8 cellular contexts compared by ENCODE assay signal in the genomic region with DNA sequence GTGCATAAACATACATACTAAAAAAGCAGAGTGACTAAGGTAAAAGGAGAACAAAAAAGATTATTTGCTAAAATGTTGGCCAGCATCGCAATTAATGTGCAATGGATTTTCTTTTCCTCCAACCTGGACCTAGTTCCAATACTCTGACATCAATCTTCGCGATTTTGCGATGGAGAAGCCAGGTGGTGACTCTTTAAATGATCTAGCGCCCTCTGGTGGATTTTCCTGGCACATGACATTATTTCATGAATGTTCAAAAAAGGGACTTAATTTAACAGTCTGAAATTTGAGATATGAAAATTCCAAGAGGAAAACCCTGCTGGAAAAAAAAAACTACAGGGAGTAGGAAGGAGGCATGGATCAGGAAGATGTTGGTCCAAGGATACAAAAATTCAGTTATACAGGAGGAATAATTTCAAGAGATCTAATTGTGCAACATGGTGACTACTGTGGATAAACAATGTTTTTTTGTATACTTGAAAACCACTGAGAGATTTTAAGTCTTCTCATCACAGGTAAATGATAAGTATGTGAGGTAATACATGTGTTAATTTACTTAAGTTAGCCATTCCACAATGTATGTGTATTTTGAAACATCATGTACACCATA. TPM values are rescaled to one million over a fixed set of nuclear protein-coding genes. Genes with fewer than 3 reads are reported as not detected.
DNase-seq lines count a peak whose midpoint lies in the region; ATAC-seq, FAIRE-seq and TF ChIP-seq lines count a peak whose summit lies in the region.

No MANE protein-coding gene starts in this region.

- WGBS in GM12878 (ENCODE audit: insufficient coverage, insufficient replicate concordance, low lambda C conversion rate, missing lambda C conversion rate) = 1% methylated on average over 5 of the region's 5 CpGs

- POLR2A ChIA-PET in GM12878 (lab: Charles Lee) = interaction anchor here (0.6 to 3.2 kb wide), 3 partner anchors 11 to 139 kb away, joined by 3 to 13 read pairs (median 4); no protein-coding TSS in a partner anchor

- no peak overlapping the region for H2AFZ ChIP-seq in MM.1S (ENCODE audit: low read length)
- no peak overlapping the region for H2AFZ ChIP-seq in GM12878 (ENCODE audit: control insufficient read depth, low read depth, low read length)

- peak overlapping the region; percentile 61; the same call in 1 of the 2 replicates for H3K4me2 ChIP-seq in MM.1S (ENCODE audit: low read depth, low read length)
- no peak overlapping the region for H3K4me2 ChIP-seq in GM12878 (ENCODE audit: control insufficient read depth, insufficient read depth)

- SMC1A ChIA-PET in GM12878 (lab: Charles Lee; ENCODE audit: uncharacterized antibody, unreplicated experiment) = interaction anchor here (0.6 to 13.9 kb wide), 59 partner anchors 8 to 475 kb away, joined by 3 to 291 read pairs (median 5); no protein-coding TSS in a partner anchor

- no peaks in the 10 kb centered on the region for H3K79me2 ChIP-seq in MM.1S (ENCODE audit: low read length)
- no peaks in the 10 kb centered on the region for H3K79me2 ChIP-seq in GM12878 (ENCODE audit: control insufficient read depth, insufficient read depth, low read length)

- H3K36me3 ChIP-seq in MM.1S (replicated peaks; ENCODE audit: insufficient read depth, low read length) (no peaks in the 10 kb centered on the region), GM12878 (ENCODE audit: control insufficient read depth in 2 of 2, insufficient read depth in 2 of 2, low read length in 1 of 2) (no peaks in the 10 kb centered on the region)

- TF ChIP-seq RAD21 in GM12878 (IDR thresholded peaks at IDR 0.05; ENCODE audit: insufficient read depth, low read depth, low read length) = peak; percentile 92

- no peak for TF ChIP-seq EP300 in GM12878 (IDR thresholded peaks at IDR 0.05; ENCODE audit: borderline replicate concordance in 1 of 2, control insufficient read depth in 1 of 2, low read depth in 2 of 2, low read length in 2 of 2)

- intact Hi-C loops in GM12878 (cut with micrococcal nuclease; ENCODE audit: unreplicated experiment) = loop anchor here (1.0 to 5.0 kb wide), 3 partner anchors 150 to 391 kb away; no protein-coding TSS in a partner anchor

- no peaks in the 10 kb centered on the region for H3K9me2 ChIP-seq in MM.1S (replicated peaks; ENCODE audit: insufficient read depth, low read length)

- H3K27ac ChIP-seq in MM.1S (ENCODE audit: low read length) (no peak overlapping the region), GM12878 (ENCODE audit: control insufficient read depth, insufficient read depth) (no peak overlapping the region)

- H3K9ac ChIP-seq in MM.1S (ENCODE audit: low read length) = no peak overlapping the region
- no peak overlapping the region for H3K9ac ChIP-seq in GM12878 (ENCODE audit: control insufficient read depth, insufficient read depth, low read length)

- H3K9me3 ChIP-seq in MM.1S (replicated peaks; ENCODE audit: insufficient read depth, low read length) (no peaks in the 10 kb centered on the region), GM12878 (replicated peaks; ENCODE audit: control insufficient read depth, insufficient read depth, low read length) (no peaks in the 10 kb centered on the region; the same call in 2 of the 3 replicates)

- H3K27me3 ChIP-seq in MM.1S (replicated peaks; ENCODE audit: insufficient read depth, low read length) (peaks cover 24% of the 10 kb centered on the region), GM12878 (replicated peaks in 1 of 2; ENCODE audit: control insufficient read depth in 2 of 2, insufficient read depth in 2 of 2, low read length in 1 of 2) (no peaks in the 10 kb centered on the region; a peak in 1 of 4 replicates)

- peak; percentile 96 for FAIRE-seq in GM12878 (lab: Jason Lieb, UNC)

- no TSS peak for BruUV-seq in GM12878 (replicated peaks; lab: Mats Ljungman, UMichigan)

- H4K20me1 ChIP-seq in MM.1S (ENCODE audit: insufficient read depth, low read length) (no peaks in the 10 kb centered on the region), GM12878 (ENCODE audit: control insufficient read depth, insufficient read depth) (no peaks in the 10 kb centered on the region)

- in situ Hi-C loops in SK-MEL-5 (cut with HindIII; ENCODE audit: low pct_unique_long_range_greater_than_20kb, low sequenced_read_pairs) = no loop called here
- in situ Hi-C loops in GM12878 (cut with MboI) = loop anchor here (5.0 kb wide), 3 partner anchors 250 to 475 kb away; no protein-coding TSS in a partner anchor

- H3K4me1 ChIP-seq in MM.1S (ENCODE audit: low read length) = peaks cover 12% of the 10 kb centered on the region; the same call in 1 of the 2 replicates
- 0 out of 2 replicates have a peak, but pooled peaks cover 2% of the 10 kb centered on the region for H3K4me1 ChIP-seq in GM12878 (ENCODE audit: control insufficient read depth, insufficient read depth, low read length)

- CTCF ChIA-PET in GM12878 (lab: Yijun Ruan, JAX) = interaction anchor here (0.6 to 21.5 kb wide), 69 partner anchors 7 to 474 kb away, joined by 3 to 532 read pairs (median 5); no protein-coding TSS in a partner anchor

- peak; percentile 25 for DNase-seq in NK-92 treated with Interleukin-12 subunit alpha and Interleukin-12 subunit beta, amount 100 ng/mL, for 24 hours (lab: John Stamatoyannopoulos, UW)
- no peak for DNase-seq in NK-92 (lab: John Stamatoyannopoulos, UW; ENCODE audit: unreplicated experiment)
- peak; percentile 79 for DNase-seq in MM.1S
- peak; percentile 77 for DNase-seq in SK-MEL-5 (ENCODE audit: low read depth, low spot score)
- no peak for DNase-seq in GM12878 (ENCODE audit: low read depth, low spot score)
- peak in 27 of 51 donors; percentile 4 to 78 (median 41) for DNase-seq in hypothalamus (lab: John Stamatoyannopoulos, UW)
- DNase-seq in stimulated activated CD4-positive, alpha-beta T cell treated with anti-CD3 and anti-CD28 coated beads, Interleukin-12 subunit alpha, Interleukin-12 subunit beta, amount 100 ng/mL, for 48 hours (ENCODE audit: low read depth in 2 of 3, low spot score in 1 of 3) = peak; percentile 10 to 58 (median 24)

- H3F3A ChIP-seq in MM.1S (ENCODE audit: insufficient read depth, low read length) = no peaks in the 10 kb centered on the region

- ATAC-seq in GM12878 (peak; percentile 27), GM18873 (IDR thresholded peaks at IDR 0.05; ENCODE audit: low FRiP score, unreplicated experiment) (no peak)

- H3K4me3 ChIP-seq in MM.1S (ENCODE audit: low read length) = peak overlapping the region; percentile 17
- no peak overlapping the region for H3K4me3 ChIP-seq in GM12878

- RAD21 ChIA-PET in GM12878 (lab: Charles Lee; ENCODE audit: unreplicated experiment) = interaction anchor here (0.7 to 16.4 kb wide), 43 partner anchors 11 to 478 kb away, joined by 3 to 290 read pairs (median 5); no protein-coding TSS in a partner anchor

- peak; percentile 83 for TF ChIP-seq CTCF in MM.1S (IDR thresholded peaks at IDR 0.05; ENCODE audit: low read length)
- TF ChIP-seq CTCF in GM12878 (IDR thresholded peaks at IDR 0.05 in 2 of 3, conservative IDR thresholded peaks at IDR 0.05 in 1 of 3; ENCODE audit: control insufficient read depth in 2 of 3, extremely low read depth in 1 of 3, insufficient read depth in 1 of 3, low read depth in 3 of 3, low read length in 3 of 3) = peak; percentile 58 to 81 (median 72); a peak in 5 of 6 replicates

- TF ChIP-seq POLR2A in GM12878 (IDR thresholded peaks at IDR 0.05; ENCODE audit: low read depth, low read length) = no peak

TF ChIP-seq in GM12878, 131 proteins besides CTCF, POLR2A, EP300 and RAD21 (continues in another document):
- TF ChIP-seq KLF5 (IDR thresholded peaks at IDR 0.05; ENCODE audit: partially characterized antibody) (no peak), EED (IDR thresholded peaks at IDR 0.05; ENCODE audit: low read depth) (no peak), MAX (IDR thresholded peaks at IDR 0.05; ENCODE audit: low read depth, low read length) (no peak), EZH2 (IDR thresholded peaks at IDR 0.05; ENCODE audit: borderline replicate concordance, control insufficient read depth, low read depth, low read length) (no peak), FOXM1 (IDR thresholded peaks at IDR 0.05; ENCODE audit: low read depth, low read length) (peak; percentile 43; the same call in 1 of the 2 replicates), RB1 (IDR thresholded peaks at IDR 0.05; ENCODE audit: borderline replicate concordance) (peak; percentile 22; the same call in 1 of the 2 replicates)

RNA-seq across cellular contexts. Expression of gene KCNMA1, which starts 4.3 kb away (rescaled TPM):
- not detected in 2 replicates for total RNA-seq in SK-MEL-5 (2014; rRNA removed; shearing (Covaris generic))
- polyA plus RNA-seq in SK-MEL-5 (2015; cell fraction: cytosol; rRNA removed) = 0.13 TPM in 1 of 2 replicates, not detected in the other
- polyA plus RNA-seq in SK-MEL-5 (2015; cell fraction: nucleus; rRNA removed) = 0.27 and 0.41 TPM in 2 replicates
- 131 and 133 TPM in 2 replicates for total RNA-seq in GM12878 (2013; cell fraction: nucleolus; rRNA removed)
- total RNA-seq in GM12878 (2014; rRNA removed) = 17.9 and 19.1 TPM in 2 replicates
- 20.0 and 22.4 TPM in 2 replicates for total RNA-seq in GM12878 (2014; rRNA removed; fragmentation: Illumina TruSeq; extraction: Trizol)
- total RNA-seq in GM12878 (2021) = 35.6 and 37.0 TPM in 2 replicates
- polyA plus RNA-seq in GM12878 (2011; ENCODE audit: low read depth) = 2.5 TPM
- 7.4 and 10.6 TPM in 2 replicates for polyA plus RNA-seq in GM12878 (2011; rRNA removed)
- 9.8 and 10.7 TPM in 2 replicates for polyA plus RNA-seq in GM12878 (2011; cell fraction: cytosol; rRNA removed)
- polyA plus RNA-seq in GM12878 (2011; cell fraction: nucleus; rRNA removed) = 25.2 and 26.9 TPM in 2 replicates
- polyA plus RNA-seq in GM12878 (2012) = 2.5 and 2.8 TPM in 2 replicates
- 22.5 and 28.1 TPM in 2 replicates for polyA plus RNA-seq in GM12878 (2014; fragmentation: Illumina TruSeq; extraction: Trizol)
- 10 to 100 TPM in 1 of 2 experiments, 1 to 10 TPM in 1; 8.5 to 14.0 TPM for polyA plus RNA-seq in GM12878 (2014; fragmentation: Nextera tagmentation; extraction: Ambion mirVana)
- polyA plus RNA-seq in GM12878 (2014; rRNA removed) = 40.7 and 48.2 TPM in 2 replicates
- 10 to 100 TPM; 72.5 to 77.0 TPM for polyA plus RNA-seq in GM12878 (2016; fragmentation: Nextera tagmentation; extraction: Ambion mirVana)
- 39.1 and 39.8 TPM in 2 replicates for polyA minus RNA-seq in GM12878 (2011; rRNA and poly(A)+ RNA removed)
- polyA minus RNA-seq in GM12878 (2011; cell fraction: cytosol; rRNA and poly(A)+ RNA removed) = 2.8 and 4.3 TPM in 2 replicates
- 48.6 and 74.1 TPM in 2 replicates for polyA minus RNA-seq in GM12878 (2011; cell fraction: nucleus; rRNA and poly(A)+ RNA removed)

Comparison
In these comparisons a context has a peak if more than half of its experiments do, and no peak if none do; other contexts are left out.
1. DNase-seq: peak in NK-92 treated with Interleukin-12 subunit alpha and Interleukin-12 subunit beta, amount 100 ng/mL, for 24 hours (single experiment), MM.1S (single experiment), SK-MEL-5 (single experiment), hypothalamus (27 of 51) and stimulated activated CD4-positive, alpha-beta T cell treated with anti-CD3 and anti-CD28 coated beads, Interleukin-12 subunit alpha, Interleukin-12 subunit beta, amount 100 ng/mL, for 48 hours (3 of 3); none in NK-92 (single experiment) and GM12878 (single experiment).
2. RNA of gene KCNMA1, which starts 4.3 kb away (total RNA-seq): 17.9 to 133 TPM in GM12878; not detected in SK-MEL-5; every median in the first group is over 10 times any median in the second.